19 cellular contexts compared by ENCODE assay signal in genomic region chr1:190416239-190416638, GRCh38.
A peak's percentile ranks its signal among the peaks of the same experiment; 100 is the strongest.
DNase-seq lines count a peak whose midpoint lies in the region; TF ChIP-seq lines count a peak whose summit lies in the region.
"Had no signal": no experiment of that assay in that cellular context is flagged by ENCODE, and none has a peak within 500 bp of the region (broad histone marks: within the 10 kb centered on the region; RNA-seq: fewer than 3 reads in every experiment).

No MANE protein-coding gene starts in this region.

- TF ChIP-seq CTCF in GM12874 (IDR thresholded peaks at IDR 0.05; ENCODE audit: insufficient read depth, low read depth, low read length) (0 out of 2 replicates have a peak, but pooled peaks have one; percentile 11), astrocyte of the spinal cord (IDR thresholded peaks at IDR 0.05; ENCODE audit: low read depth, low read length) (peak; percentile 14), osteocyte (IDR thresholded peaks at IDR 0.05) (peak; percentile 14), tibial nerve (IDR thresholded peaks at IDR 0.05) (no peak)

- H3K9me3 ChIP-seq in tibial nerve: no peaks in the 10 kb centered on the region
- H3K9me3 ChIP-seq: psoas muscle had no signal

- 61 to 92% methylated on average over 1 of the region's 1 CpG for WGBS in tibial nerve, 2 donors

- no peak for TF ChIP-seq EP300 in tibial nerve (IDR thresholded peaks at IDR 0.05)

- H3K36me3 ChIP-seq in tibial nerve: no peaks in the 10 kb centered on the region

- H3K4me3 ChIP-seq in astrocyte of the spinal cord (ENCODE audit: low read depth, low read length) (no peak overlapping the region), tibial nerve (no peak overlapping the region)
- H3K4me3 ChIP-seq: psoas muscle had no signal

- H3K36me3 Mint-ChIP-seq in osteocyte (ENCODE audit: unreplicated experiment): no peaks in the 10 kb centered on the region
- H3K36me3 Mint-ChIP-seq: CD14-positive monocyte, T-cell had no signal

- H3K4me3 Mint-ChIP-seq in osteocyte (ENCODE audit: unreplicated experiment): no peak overlapping the region
- H3K4me3 Mint-ChIP-seq: CD14-positive monocyte, nephron, T-cell had no signal

- in situ Hi-C loops in astrocyte of the spinal cord (cut with HindIII; ENCODE audit: low sequenced_read_pairs): no loop called here

- no peaks in the 10 kb centered on the region for H3K4me1 Mint-ChIP-seq in osteocyte (ENCODE audit: unreplicated experiment)
- H3K4me1 Mint-ChIP-seq: CD14-positive monocyte, nephron, T-cell had no signal

- peak; percentile 55 for DNase-seq in NCI-H69 (lab: John Stamatoyannopoulos, UW)
- DNase-seq in astrocyte of the spinal cord (ENCODE audit: low read depth, low spot score): no peak
- no peak for DNase-seq in osteocyte (ENCODE audit: extremely low spot score, unreplicated experiment)
- no peak for DNase-seq in NCI-H187 (lab: John Stamatoyannopoulos, UW)
- no peak for DNase-seq in tibial nerve (ENCODE audit: low spot score in 2 of 2)
- no peak for DNase-seq in NCI-H774 (lab: John Stamatoyannopoulos, UW)
- DNase-seq: activated CD4-positive, alpha-beta T cell treated with anti-CD3 and anti-CD28 coated beads, Interleukin-2, amount 50 U/mL, for 4 hours; activated naive CD4-positive, alpha-beta T cell treated with Interleukin-2 at 50 U/mL for 16 hours; aorta; DMS79 treated with DMSO at 0.1 percent for 48 hours; left cardiac atrium; NCI-H2081; psoas muscle; stimulated activated CD8-positive, alpha-beta memory T cell treated with anti-CD3 and anti-CD28 coated beads, Interleukin-4, amount 100 ng/mL, for 48 hours; T-cell had no signal

- no peaks in the 10 kb centered on the region for H3K27me3 Mint-ChIP-seq in osteocyte (ENCODE audit: unreplicated experiment)
- H3K27me3 Mint-ChIP-seq: T-cell had no signal

- no peak overlapping the region for H3K27ac Mint-ChIP-seq in osteocyte (ENCODE audit: unreplicated experiment)
- H3K27ac Mint-ChIP-seq: CD14-positive monocyte, nephron, T-cell had no signal

- H3K4me1 ChIP-seq in tibial nerve: no peaks in the 10 kb centered on the region
- H3K4me1 ChIP-seq: psoas muscle had no signal

- no peak overlapping the region for H3K27ac ChIP-seq in tibial nerve
- H3K27ac ChIP-seq: psoas muscle, VCaP had no signal

- H3K27me3 ChIP-seq in tibial nerve: no peaks in the 10 kb centered on the region

- TF ChIP-seq POLR2A in tibial nerve (IDR thresholded peaks at IDR 0.05): no peak

- no peaks in the 10 kb centered on the region for H3K9me3 Mint-ChIP-seq in osteocyte (ENCODE audit: unreplicated experiment)
- H3K9me3 Mint-ChIP-seq: nephron had no signal

Comparison
In these comparisons a context has a peak if more than half of its experiments do, and no peak if none do; other contexts are left out.
1. CTCF ChIP-seq: peak in GM12874 (single experiment), astrocyte of the spinal cord (single experiment) and osteocyte (single experiment); none in tibial nerve (0 of 5).